In the genomic region with DNA sequence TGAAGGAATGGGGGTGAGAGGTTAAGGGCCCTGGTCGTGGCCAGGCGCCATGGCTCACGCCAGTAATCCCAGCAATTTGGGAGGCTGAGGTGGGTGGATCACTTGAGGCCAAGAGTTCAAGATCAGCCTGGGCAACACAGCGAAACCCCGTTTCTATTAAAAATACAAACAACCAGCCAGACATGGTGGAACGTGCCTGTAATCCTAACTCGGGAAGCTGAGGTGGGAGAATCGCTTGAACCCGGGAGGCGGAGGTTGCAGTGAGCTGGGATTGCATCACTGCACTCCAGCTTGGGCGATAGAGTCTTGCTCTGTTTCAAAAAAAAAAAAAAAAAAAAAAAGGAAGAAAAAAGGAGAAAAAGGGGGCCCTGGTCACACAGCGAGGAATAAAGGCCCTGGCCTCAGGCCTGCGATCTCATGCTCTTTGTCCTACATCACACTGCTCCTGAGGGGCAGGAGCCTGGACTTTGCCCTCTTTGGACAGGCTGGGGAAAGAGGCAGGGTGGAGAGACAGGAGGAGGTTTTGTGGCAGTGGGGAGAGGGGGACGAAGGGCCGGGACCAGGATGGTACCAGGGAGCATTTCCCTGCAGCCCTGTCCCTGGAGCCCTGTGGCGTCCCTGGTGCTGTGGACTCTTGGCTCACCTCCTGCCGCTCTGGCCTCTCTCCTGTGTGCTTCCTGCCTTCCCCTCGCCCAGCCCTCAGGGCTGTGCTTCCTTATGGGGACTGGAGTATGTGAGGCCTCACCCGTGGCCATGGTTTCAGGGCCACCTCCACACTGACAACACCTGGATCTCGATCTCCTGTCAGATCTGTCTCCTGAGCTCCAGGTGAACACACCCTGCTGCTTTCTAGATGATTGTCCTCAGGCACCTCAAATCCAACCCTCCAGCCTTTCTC, we compare ENCODE assay signal across 8 cellular contexts. TPM values are rescaled to one million over a fixed set of nuclear protein-coding genes. Genes with fewer than 3 reads are reported as not detected.
DNase-seq lines count a peak whose midpoint lies in the region; ATAC-seq lines count a peak whose summit lies in the region.

No MANE protein-coding gene starts in this region.

- no peak for ATAC-seq in activated naive CD8-positive, alpha-beta T cell treated with anti-CD3 and anti-CD28 coated beads, Interleukin-2, amount 50 U/mL, for 24 hours
- ATAC-seq in left lobe of liver (peak; percentile 91), GM19328 (IDR thresholded peaks at IDR 0.05; ENCODE audit: unreplicated experiment) (no peak), HG02623 (IDR thresholded peaks at IDR 0.05; ENCODE audit: unreplicated experiment) (no peak)
- no peak for ATAC-seq in stimulated activated naive B cell treated with anti-CD40 and anti-IgM and Interleukin-4, amounts not matched to agents 10 μg/mL and 1 μg/mL and 100 μg/mL, for 72 hours (replicated peaks)

- H3K27me3 Mint-ChIP-seq in IgD-negative memory B cell, result no peaks in the 10 kb centered on the region
- no peaks in the 10 kb centered on the region for H3K27me3 Mint-ChIP-seq in activated naive CD8-positive, alpha-beta T cell treated with anti-CD3 and anti-CD28 coated beads, Interleukin-2, amount 50 U/mL, for 24 hours
- H3K27me3 Mint-ChIP-seq in stimulated activated naive B cell treated with anti-CD40 and anti-IgM and Interleukin-4, amounts not matched to agents 10 μg/mL and 1 μg/mL and 100 μg/mL, for 72 hours, result no peaks in the 10 kb centered on the region

- peaks cover 11 to 19% (median 16%) of the 10 kb centered on the region in 3 donors for H3K4me1 Mint-ChIP-seq in IgD-negative memory B cell
- H3K4me1 Mint-ChIP-seq in activated naive CD8-positive, alpha-beta T cell treated with anti-CD3 and anti-CD28 coated beads, Interleukin-2, amount 50 U/mL, for 24 hours, result peaks cover 17% of the 10 kb centered on the region
- peaks cover 28 to 55% of the 10 kb centered on the region in 2 donors for H3K4me1 Mint-ChIP-seq in stimulated activated naive B cell treated with anti-CD40 and anti-IgM and Interleukin-4, amounts not matched to agents 10 μg/mL and 1 μg/mL and 100 μg/mL, for 72 hours

- no peaks in the 10 kb centered on the region for H3K9me3 Mint-ChIP-seq in IgD-negative memory B cell
- no peaks in the 10 kb centered on the region for H3K9me3 Mint-ChIP-seq in activated naive CD8-positive, alpha-beta T cell treated with anti-CD3 and anti-CD28 coated beads, Interleukin-2, amount 50 U/mL, for 24 hours
- peaks cover 0 to 4% of the 10 kb centered on the region in 2 donors for H3K9me3 Mint-ChIP-seq in stimulated activated naive B cell treated with anti-CD40 and anti-IgM and Interleukin-4, amounts not matched to agents 10 μg/mL and 1 μg/mL and 100 μg/mL, for 72 hours

- no peaks in the 10 kb centered on the region for H3K36me3 Mint-ChIP-seq in IgD-negative memory B cell
- H3K36me3 Mint-ChIP-seq in activated naive CD8-positive, alpha-beta T cell treated with anti-CD3 and anti-CD28 coated beads, Interleukin-2, amount 50 U/mL, for 24 hours (ENCODE audit: low read depth), result no peaks in the 10 kb centered on the region
- H3K36me3 Mint-ChIP-seq in stimulated activated naive B cell treated with anti-CD40 and anti-IgM and Interleukin-4, amounts not matched to agents 10 μg/mL and 1 μg/mL and 100 μg/mL, for 72 hours, result peaks cover 12 to 44% of the 10 kb centered on the region in 2 donors

- H3K27ac Mint-ChIP-seq in IgD-negative memory B cell, result peak overlapping the region in 2 of 3 donors; percentile 23 to 78
- peak overlapping the region; percentile 11 for H3K27ac Mint-ChIP-seq in activated naive CD8-positive, alpha-beta T cell treated with anti-CD3 and anti-CD28 coated beads, Interleukin-2, amount 50 U/mL, for 24 hours
- peak overlapping the region; percentile 84 for H3K27ac Mint-ChIP-seq in stimulated activated naive B cell treated with anti-CD40 and anti-IgM and Interleukin-4, amounts not matched to agents 10 μg/mL and 1 μg/mL and 100 μg/mL, for 72 hours

- peak overlapping the region in 1 of 4 donors; percentile 50 for H3K4me3 Mint-ChIP-seq in IgD-negative memory B cell
- H3K4me3 Mint-ChIP-seq in activated naive CD8-positive, alpha-beta T cell treated with anti-CD3 and anti-CD28 coated beads, Interleukin-2, amount 50 U/mL, for 24 hours, result no peak overlapping the region
- H3K4me3 Mint-ChIP-seq in stimulated activated naive B cell treated with anti-CD40 and anti-IgM and Interleukin-4, amounts not matched to agents 10 μg/mL and 1 μg/mL and 100 μg/mL, for 72 hours, result peak overlapping the region in 1 of 2 donors; percentile 27

- DNase-seq in activated naive CD8-positive, alpha-beta T cell treated with anti-CD3 and anti-CD28 coated beads, Interleukin-2, amount 50 U/mL, for 24 hours, result no peak
- DNase-seq in left lobe of liver (ENCODE audit: low spot score), result peak; percentile 82
- no peak for DNase-seq in stimulated activated naive B cell treated with anti-CD40 and anti-IgM and Interleukin-4, amounts not matched to agents 10 μg/mL and 1 μg/mL and 100 μg/mL, for 72 hours
- no peak for DNase-seq in stimulated activated CD4-positive, alpha-beta T cell treated with anti-CD3 and anti-CD28 coated beads, Interleukin-15, amount 100 ng/mL, for 24 hours
- DNase-seq in GM19240 (ENCODE audit: insufficient read length, low spot score), result no peak

RNA-seq across cellular contexts. Expression of gene SLC25A19, which starts 19.7 kb away (rescaled TPM):
- 22.0 TPM for polyA plus RNA-seq in IgD-negative memory B cell
- 3.6 TPM for total RNA-seq in left lobe of liver

RNA-seq across cellular contexts. Expression of gene MIF4GD, which starts 38.0 kb away (rescaled TPM):
- 103 TPM for polyA plus RNA-seq in IgD-negative memory B cell
- 7.7 TPM for total RNA-seq in left lobe of liver

RNA-seq across cellular contexts. Expression of gene MRPS7, which starts 47.3 kb away (rescaled TPM):
- 101 TPM for polyA plus RNA-seq in IgD-negative memory B cell
- total RNA-seq in left lobe of liver, result 36.1 TPM

RNA-seq across cellular contexts. Expression of gene GGA3, which starts 47.6 kb away (rescaled TPM):
- 27.8 TPM for polyA plus RNA-seq in IgD-negative memory B cell
- 17.9 TPM for total RNA-seq in left lobe of liver

Comparison
In these comparisons a context has a peak if more than half of its experiments do, and no peak if none do; other contexts are left out.
1. H3K27ac Mint-ChIP-seq: peak in every context shown above with its lines; median percentile 84 in stimulated activated naive B cell treated with anti-CD40 and anti-IgM and Interleukin-4, amounts not matched to agents 10 μg/mL and 1 μg/mL and 100 μg/mL, for 72 hours; 50 in IgD-negative memory B cell; 11 in activated naive CD8-positive, alpha-beta T cell treated with anti-CD3 and anti-CD28 coated beads, Interleukin-2, amount 50 U/mL, for 24 hours.